In the genomic region with DNA sequence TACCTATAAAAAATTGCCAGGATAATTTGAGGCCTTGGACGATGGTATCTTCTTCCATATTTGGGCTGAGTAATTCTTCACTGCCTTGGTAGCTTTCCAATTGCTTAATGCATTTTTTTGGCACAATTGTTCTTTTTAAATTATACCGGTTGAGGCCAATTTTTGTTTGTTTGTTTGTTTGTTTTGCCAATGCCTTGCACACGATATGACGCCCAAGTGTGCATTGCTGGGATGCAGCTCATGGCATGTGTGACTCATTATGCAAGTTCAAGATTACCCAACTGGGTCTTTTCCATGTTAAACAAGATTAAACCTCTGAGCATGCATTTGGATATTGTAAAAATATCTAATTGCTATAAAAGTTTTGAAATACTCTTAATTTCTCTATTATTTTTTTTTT, we compare ENCODE assay signal across 14 cellular contexts.
"Had no signal": no experiment of that assay in that cellular context is flagged by ENCODE, and none has a peak within 500 bp of the region (broad histone marks: within the 10 kb centered on the region; RNA-seq: fewer than 3 reads in every experiment).

No MANE protein-coding gene starts in this region.

- H3K27ac ChIP-seq: hepatocyte, testis, upper lobe of right lung had no signal

- H2AFZ ChIP-seq: hepatocyte had no signal

- H3K4me1 ChIP-seq: testis, upper lobe of right lung had no signal

- H3K79me2 ChIP-seq: hepatocyte had no signal

- H3K36me3 ChIP-seq: upper lobe of right lung had no signal

- H3K9me3 ChIP-seq: testis, upper lobe of right lung had no signal

- ATAC-seq: activated T-cell treated with anti-CD3 and anti-CD28 coated beads, Interleukin-2, amount 50 U/mL, for 4 hours; right cardiac atrium; stimulated activated naive CD8-positive, alpha-beta T cell treated with anti-CD3 and anti-CD28 coated beads, Interleukin-15, amount 100 ng/mL, for 72 hours; T-helper 17 cell; upper lobe of right lung had no signal

- H3K4me3 ChIP-seq: hepatocyte, lung, testis, upper lobe of right lung had no signal

- H3K27me3 ChIP-seq: hepatocyte, testis, upper lobe of right lung had no signal

- H3K4me2 ChIP-seq: hepatocyte had no signal

- DNase-seq: activated CD4-positive, alpha-beta memory T cell treated with anti-CD3 and anti-CD28 coated beads, Interleukin-2, amount 10 ng/mL, durations not matched to agents 7 days and 5 days; activated CD4-positive, alpha-beta T cell treated with anti-CD3 and anti-CD28 coated beads for 4 hours; activated effector memory CD4-positive, alpha-beta T cell treated with Interleukin-2 at 50 U/mL for 16 hours; activated T-cell treated with anti-CD3 and anti-CD28 coated beads, Interleukin-2, amount 50 U/mL, for 4 hours; effector memory CD4-positive, alpha-beta T cell; islet precursor cell; midbrain; right cardiac atrium; stimulated activated naive CD8-positive, alpha-beta T cell treated with anti-CD3 and anti-CD28 coated beads, Interleukin-15, amount 100 ng/mL, for 72 hours; T-helper 17 cell; testis; upper lobe of right lung had no signal
